In the genomic region with DNA sequence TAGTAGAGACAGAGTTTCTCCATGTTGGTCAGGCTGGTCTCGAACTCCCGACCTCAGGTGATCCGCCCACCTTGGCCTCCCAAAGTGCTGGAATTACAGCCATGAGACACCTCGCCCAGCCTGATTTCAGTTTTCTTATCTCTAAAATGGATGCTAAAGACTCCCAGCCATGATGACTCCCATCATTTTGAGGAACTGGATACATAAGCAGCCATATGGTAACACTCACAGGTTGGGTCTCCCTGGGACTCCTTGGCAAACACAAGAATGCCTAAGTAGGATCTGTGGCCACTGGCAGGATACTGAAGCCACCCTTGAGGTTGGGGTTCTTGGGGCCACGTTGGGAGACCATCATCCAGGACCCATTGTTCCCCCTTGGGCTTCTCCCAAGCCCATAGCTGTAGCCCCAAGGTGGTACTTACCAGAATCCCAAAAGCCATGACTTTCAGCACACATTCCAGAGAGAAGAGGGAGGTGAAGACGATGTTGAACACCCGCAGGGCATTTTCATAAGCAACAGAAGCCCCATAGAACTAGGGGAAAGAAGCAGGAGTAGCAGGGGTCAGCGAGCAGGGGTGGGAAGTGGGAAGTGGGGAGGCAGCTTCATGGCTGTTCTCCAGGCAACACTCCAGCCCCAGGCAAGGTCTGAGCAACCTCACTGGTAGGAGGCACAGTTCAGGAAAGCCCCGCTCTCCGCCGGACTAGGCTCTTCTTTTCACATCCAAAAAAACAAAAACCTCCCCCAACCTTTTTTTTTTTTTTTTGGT, we compare ENCODE assay signal across 32 cellular contexts.
"Had no signal": no experiment of that assay in that cellular context is flagged by ENCODE, and none has a peak within 500 bp of the region (broad histone marks: within the 10 kb centered on the region; RNA-seq: fewer than 3 reads in every experiment).

No MANE protein-coding gene starts in this region.

- H3K27me3 ChIP-seq: ascending aorta, cardiac muscle cell, colonic mucosa had no signal

- H3K4me1 ChIP-seq: ascending aorta, breast epithelium, colonic mucosa, gastrocnemius medialis, heart right ventricle had no signal

- H3K4me1 Mint-ChIP-seq: activated CD4-positive, alpha-beta T cell treated with anti-CD3 and anti-CD28 coated beads for 36 hours; activated CD4-positive, alpha-beta T cell treated with anti-CD3 and anti-CD28 coated beads, Interleukin-2, amount 10 ng/mL, durations not matched to agents 24 days and 14 days; activated naive CD8-positive, alpha-beta T cell treated with anti-CD3 and anti-CD28 coated beads, Interleukin-2, amount 10 ng/mL, durations not matched to agents 7 days and 5 days; brain had no signal

- FAIRE-seq: endometrium, endothelial cell of umbilical vein had no signal

- H3K9me3 ChIP-seq: ascending aorta, breast epithelium, colonic mucosa, gastrocnemius medialis had no signal

- ATAC-seq: activated CD4-positive, alpha-beta T cell treated with anti-CD3 and anti-CD28 coated beads for 36 hours; activated CD8-positive, alpha-beta memory T cell treated with anti-CD3 and anti-CD28 coated beads, Interleukin-2, amount 10 ng/mL, durations not matched to agents 7 days and 5 days; activated CD8-positive, alpha-beta T cell treated with anti-CD3 and anti-CD28 coated beads, Interleukin-2, amount 10 ng/mL, durations not matched to agents 7 days and 5 days; activated naive CD4-positive, alpha-beta T cell treated with anti-CD3 and anti-CD28 coated beads, Interleukin-2, amount 50 U/mL, for 72 hours; gastrocnemius medialis; heart right ventricle had no signal

- H3K27me3 Mint-ChIP-seq: brain had no signal

- H3K36me3 Mint-ChIP-seq: activated CD4-positive, alpha-beta memory T cell treated with anti-CD3 and anti-CD28 coated beads for 36 hours; activated CD8-positive, alpha-beta memory T cell treated with anti-CD3 and anti-CD28 coated beads, Interleukin-2, amount 10 ng/mL, durations not matched to agents 7 days and 5 days; activated naive CD4-positive, alpha-beta T cell treated with anti-CD3 and anti-CD28 coated beads, Interleukin-2, amount 10 ng/mL, durations not matched to agents 7 days and 5 days; activated naive CD8-positive, alpha-beta T cell treated with anti-CD3 and anti-CD28 coated beads, Interleukin-2, amount 10 ng/mL, durations not matched to agents 7 days and 5 days had no signal

- H3K9me3 Mint-ChIP-seq: activated naive CD4-positive, alpha-beta T cell treated with anti-CD3 and anti-CD28 coated beads, Interleukin-2, amount 10 ng/mL, durations not matched to agents 7 days and 5 days; activated T-helper 2 cell treated with anti-CD3 and anti-CD28 coated beads, Interferon-gamma antibody, Interleukin-2, Interleukin-4, amounts not matched to agents 10 μg/mL and 5 μg/mL and 100 μg/mL, durations not matched to agents 14 hours and 24 hours and 36 hours had no signal

- H3K36me3 ChIP-seq: ascending aorta, breast epithelium, cardiac muscle cell, colonic mucosa, gastrocnemius medialis, heart right ventricle had no signal

- DNase-seq: activated CD4-positive, alpha-beta memory T cell treated with anti-CD3 and anti-CD28 coated beads for 36 hours; activated CD4-positive, alpha-beta T cell treated with anti-CD3 and anti-CD28 coated beads for 36 hours; activated CD4-positive, alpha-beta T cell treated with anti-CD3 and anti-CD28 coated beads, Interleukin-2, amount 10 ng/mL, durations not matched to agents 24 days and 14 days; activated CD4-positive, CD25-positive, alpha-beta regulatory T cell; activated CD4-positive, CD25-positive, alpha-beta regulatory T cell treated with anti-CD3 and anti-CD28 coated beads, Interleukin-2, amount 50 U/mL, for 72 hours; activated CD8-positive, alpha-beta memory T cell treated with anti-CD3 and anti-CD28 coated beads, Interleukin-2, amount 10 ng/mL, durations not matched to agents 7 days and 5 days; activated CD8-positive, alpha-beta memory T cell treated with anti-CD3 and anti-CD28 coated beads, Interleukin-2, amount 50 U/mL, for 4 hours; activated CD8-positive, alpha-beta T cell treated with anti-CD3 and anti-CD28 coated beads, Interleukin-2, amount 10 ng/mL, durations not matched to agents 7 days and 5 days; activated effector memory CD4-positive, alpha-beta T cell treated with anti-CD3 and anti-CD28 coated beads, Interleukin-2, amount 50 U/mL, for 16 hours; activated naive CD4-positive, alpha-beta T cell treated with anti-CD3 and anti-CD28 coated beads, Interleukin-2, amount 10 ng/mL, durations not matched to agents 7 days and 5 days; activated naive CD8-positive, alpha-beta T cell treated with anti-CD3 and anti-CD28 coated beads, Interleukin-2, amount 10 ng/mL, durations not matched to agents 7 days and 5 days; activated T-cell treated with anti-CD3 and anti-CD28 coated beads, Interleukin-2, amount 50 U/mL, for 1 hour; activated T-cell treated with anti-CD3 and anti-CD28 coated beads, Interleukin-2, amount 50 U/mL, for 48 hours; central memory CD4-positive, alpha-beta T cell; cerebellar nuclear complex; colonic mucosa; effector CD8-positive, alpha-beta T cell; foreskin fibroblast; gastrocnemius medialis; glutamatergic neuron; heart right ventricle; T-helper 2 cell had no signal

- H3K4me3 Mint-ChIP-seq: activated CD4-positive, alpha-beta memory T cell treated with anti-CD3 and anti-CD28 coated beads for 36 hours; activated CD4-positive, alpha-beta T cell treated with anti-CD3 and anti-CD28 coated beads for 36 hours; activated CD4-positive, alpha-beta T cell treated with anti-CD3 and anti-CD28 coated beads, Interleukin-2, amount 10 ng/mL, durations not matched to agents 24 days and 14 days; activated CD8-positive, alpha-beta memory T cell treated with anti-CD3 and anti-CD28 coated beads, Interleukin-2, amount 10 ng/mL, durations not matched to agents 7 days and 5 days; activated CD8-positive, alpha-beta T cell treated with anti-CD3 and anti-CD28 coated beads, Interleukin-2, amount 10 ng/mL, durations not matched to agents 7 days and 5 days; activated naive CD4-positive, alpha-beta T cell treated with anti-CD3 and anti-CD28 coated beads, Interleukin-2, amount 10 ng/mL, durations not matched to agents 7 days and 5 days; activated naive CD8-positive, alpha-beta T cell treated with anti-CD3 and anti-CD28 coated beads, Interleukin-2, amount 10 ng/mL, durations not matched to agents 7 days and 5 days; activated T-helper 1 cell treated with anti-CD3 and anti-CD28 coated beads, Interleukin-12 subunit alpha, Interleukin-12 subunit beta, Interleukin-2, Interleukin-4 antibody, amounts not matched to agents 30 ng/mL and 10 ng/mL and 1 ng/mL, durations not matched to agents 14 hours and 24 hours and 36 hours; brain had no signal

- H3K27ac ChIP-seq: ascending aorta, breast epithelium, cardiac muscle cell, colonic mucosa, epithelial cell of prostate, gastrocnemius medialis, heart right ventricle had no signal

- H3K4me3 ChIP-seq: ascending aorta, breast epithelium, cardiac muscle cell, colonic mucosa, gastrocnemius medialis, heart right ventricle had no signal

- H3K27ac Mint-ChIP-seq: activated CD4-positive, alpha-beta memory T cell treated with anti-CD3 and anti-CD28 coated beads for 36 hours; activated CD4-positive, alpha-beta T cell treated with anti-CD3 and anti-CD28 coated beads for 36 hours; activated CD4-positive, alpha-beta T cell treated with anti-CD3 and anti-CD28 coated beads, Interleukin-2, amount 10 ng/mL, durations not matched to agents 24 days and 14 days; activated CD8-positive, alpha-beta memory T cell treated with anti-CD3 and anti-CD28 coated beads, Interleukin-2, amount 10 ng/mL, durations not matched to agents 7 days and 5 days; activated CD8-positive, alpha-beta T cell treated with anti-CD3 and anti-CD28 coated beads, Interleukin-2, amount 10 ng/mL, durations not matched to agents 7 days and 5 days; activated naive CD4-positive, alpha-beta T cell treated with anti-CD3 and anti-CD28 coated beads, Interleukin-2, amount 10 ng/mL, durations not matched to agents 7 days and 5 days; activated naive CD8-positive, alpha-beta T cell treated with anti-CD3 and anti-CD28 coated beads, Interleukin-2, amount 10 ng/mL, durations not matched to agents 7 days and 5 days; activated T-helper 1 cell treated with anti-CD3 and anti-CD28 coated beads, Interleukin-12 subunit alpha, Interleukin-12 subunit beta, Interleukin-2, Interleukin-4 antibody, amounts not matched to agents 30 ng/mL and 10 ng/mL and 1 ng/mL, durations not matched to agents 14 hours and 24 hours and 36 hours; activated T-helper 2 cell treated with anti-CD3 and anti-CD28 coated beads, Interferon-gamma antibody, Interleukin-2, Interleukin-4, amounts not matched to agents 10 μg/mL and 5 μg/mL and 100 μg/mL, durations not matched to agents 14 hours and 24 hours and 36 hours; brain had no signal
